1 cellular context compared by ENCODE assay signal in genomic region chr4:25367004-25367621, GRCh38.
TF ChIP-seq lines count a peak whose summit lies in the region.

No MANE protein-coding gene starts in this region.

TF ChIP-seq in HepG2, 621 proteins besides CTCF, POLR2A, EP300 and RAD21 (continued from another document):
- TF ChIP-seq ZNF280D (CRISPR knock-in tag; IDR thresholded peaks at IDR 0.05), result no peak
- TF ChIP-seq GATAD2A (CRISPR knock-in tag; IDR thresholded peaks at IDR 0.05), result no peak
- no peak for TF ChIP-seq AKAP8 (CRISPR knock-in tag; IDR thresholded peaks at IDR 0.05)
- no peak for TF ChIP-seq ATF4 (CRISPR knock-in tag; IDR thresholded peaks at IDR 0.05)
- no peak for TF ChIP-seq GATAD1 (CRISPR knock-in tag; IDR thresholded peaks at IDR 0.05)
- TF ChIP-seq RFXANK (CRISPR knock-in tag; IDR thresholded peaks at IDR 0.05), result no peak
- TF ChIP-seq ARNT2 (CRISPR knock-in tag; IDR thresholded peaks at IDR 0.05; ENCODE audit: low read depth), result no peak
- no peak for TF ChIP-seq ZNF543 (CRISPR knock-in tag; IDR thresholded peaks at IDR 0.05)
- no peak for TF ChIP-seq ATM (IDR thresholded peaks at IDR 0.05; ENCODE audit: borderline replicate concordance)
- TF ChIP-seq ZNF761 (CRISPR knock-in tag; conservative IDR thresholded peaks at IDR 0.05), result no peak
- TF ChIP-seq SAP130 (CRISPR knock-in tag; IDR thresholded peaks at IDR 0.05; ENCODE audit: low read depth), result no peak
- no peak for TF ChIP-seq ZFY (CRISPR knock-in tag; IDR thresholded peaks at IDR 0.05)
- TF ChIP-seq ZNF18 (CRISPR knock-in tag; IDR thresholded peaks at IDR 0.05; ENCODE audit: insufficient replicate concordance), result no peak
- TF ChIP-seq SUZ12 (IDR thresholded peaks at IDR 0.05; ENCODE audit: low read depth, low read length), result no peak
- 0 out of 2 replicates have a peak, but pooled peaks have one; percentile 29 for TF ChIP-seq ARID3A (IDR thresholded peaks at IDR 0.05; ENCODE audit: low read depth, low read length)
- TF ChIP-seq ZNF570 (CRISPR knock-in tag; IDR thresholded peaks at IDR 0.05; ENCODE audit: borderline replicate concordance), result no peak
- no peak for TF ChIP-seq ZNF136 (CRISPR knock-in tag; IDR thresholded peaks at IDR 0.05; ENCODE audit: low read depth)
- TF ChIP-seq FUBP1 (CRISPR knock-in tag; IDR thresholded peaks at IDR 0.05; ENCODE audit: borderline replicate concordance), result no peak
- TF ChIP-seq RAD51 (IDR thresholded peaks at IDR 0.05; ENCODE audit: borderline replicate concordance), result no peak
TF ChIP-seq in HepG2: peak in this region for 3.
